8 cellular contexts compared by ENCODE assay signal in genomic region chr7:36264123-36264916, GRCh38.
DNase-seq lines count a peak whose midpoint lies in the region; ATAC-seq lines count a peak whose summit lies in the region.
"Had no signal": no experiment of that assay in that cellular context is flagged by ENCODE, and none has a peak within 500 bp of the region (broad histone marks: within the 10 kb centered on the region; RNA-seq: fewer than 3 reads in every experiment).

No MANE protein-coding gene starts in this region.

- intact Hi-C loops in left colon (cut with DNase I, micrococcal nuclease): no loop called here

- DNase-seq in NCI-H2029 (lab: John Stamatoyannopoulos, UW) (peak; percentile 25), left colon (no peak), NCI-H2107 (lab: John Stamatoyannopoulos, UW) (no peak), EL (no peak), NCI-H2171 (lab: John Stamatoyannopoulos, UW) (no peak)
- DNase-seq: activated CD4-positive, alpha-beta T cell treated with anti-CD3 and anti-CD28 coated beads for 1 hour had no signal

- no peaks in the 10 kb centered on the region for H3K36me3 ChIP-seq in urinary bladder (ENCODE audit: insufficient read depth)

- ATAC-seq in GM21576 (IDR thresholded peaks at IDR 0.05; ENCODE audit: unreplicated experiment) (peak; percentile 65), left colon (peak; percentile 13)

- no peak overlapping the region for H3K4me3 ChIP-seq in urinary bladder (ENCODE audit: low read depth, low read length)

- peaks cover 2% of the 10 kb centered on the region for H3K4me1 ChIP-seq in urinary bladder (ENCODE audit: insufficient read depth)

- peak overlapping the region; percentile 3 for H3K27ac ChIP-seq in urinary bladder (ENCODE audit: low read depth)

- WGBS in urinary bladder: 40% methylated on average over 8 of the region's 8 CpGs
